ENCODE assay signal across 1 cellular context in the genomic region with DNA sequence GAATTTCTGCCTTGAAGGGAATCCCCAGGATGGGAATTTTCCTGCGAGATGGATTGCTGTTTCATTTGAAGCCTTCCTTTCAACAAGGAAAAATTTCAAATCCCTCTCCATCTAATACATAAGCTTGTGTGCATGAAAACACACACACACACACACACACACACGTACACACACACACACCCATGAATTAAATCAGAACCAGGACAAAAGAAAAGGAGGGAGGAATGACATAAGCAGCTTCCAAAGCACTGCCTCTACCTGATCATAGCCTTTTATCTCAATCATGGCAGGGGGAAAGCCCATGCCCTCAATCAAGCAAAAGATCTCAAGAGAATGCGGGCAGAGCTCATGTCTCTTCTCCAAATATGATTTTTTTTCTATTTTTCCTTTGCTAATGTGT.
TF ChIP-seq lines count a peak whose summit lies in the region.

No MANE protein-coding gene starts in this region.

TF ChIP-seq in HEK293, 187 proteins besides CTCF, POLR2A, EP300 and RAD21 (continued from another document):
- TF ChIP-seq, protein P1, sequence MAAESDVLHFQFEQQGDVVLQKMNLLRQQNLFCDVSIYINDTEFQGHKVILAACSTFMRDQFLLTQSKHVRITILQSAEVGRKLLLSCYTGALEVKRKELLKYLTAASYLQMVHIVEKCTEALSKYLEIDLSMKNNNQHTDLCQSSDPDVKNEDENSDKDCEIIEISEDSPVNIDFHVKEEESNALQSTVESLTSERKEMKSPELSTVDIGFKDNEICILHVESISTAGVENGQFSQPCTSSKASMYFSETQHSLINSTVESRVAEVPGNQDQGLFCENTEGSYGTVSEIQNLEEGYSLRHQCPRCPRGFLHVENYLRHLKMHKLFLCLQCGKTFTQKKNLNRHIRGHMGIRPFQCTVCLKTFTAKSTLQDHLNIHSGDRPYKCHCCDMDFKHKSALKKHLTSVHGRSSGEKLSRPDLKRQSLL (tag by site-specific recombination; IDR thresholded peaks at IDR 0.05), result no peak
- no peak for TF ChIP-seq ZNF114 (tag by site-specific recombination; IDR thresholded peaks at IDR 0.05)
- TF ChIP-seq, protein P2, sequence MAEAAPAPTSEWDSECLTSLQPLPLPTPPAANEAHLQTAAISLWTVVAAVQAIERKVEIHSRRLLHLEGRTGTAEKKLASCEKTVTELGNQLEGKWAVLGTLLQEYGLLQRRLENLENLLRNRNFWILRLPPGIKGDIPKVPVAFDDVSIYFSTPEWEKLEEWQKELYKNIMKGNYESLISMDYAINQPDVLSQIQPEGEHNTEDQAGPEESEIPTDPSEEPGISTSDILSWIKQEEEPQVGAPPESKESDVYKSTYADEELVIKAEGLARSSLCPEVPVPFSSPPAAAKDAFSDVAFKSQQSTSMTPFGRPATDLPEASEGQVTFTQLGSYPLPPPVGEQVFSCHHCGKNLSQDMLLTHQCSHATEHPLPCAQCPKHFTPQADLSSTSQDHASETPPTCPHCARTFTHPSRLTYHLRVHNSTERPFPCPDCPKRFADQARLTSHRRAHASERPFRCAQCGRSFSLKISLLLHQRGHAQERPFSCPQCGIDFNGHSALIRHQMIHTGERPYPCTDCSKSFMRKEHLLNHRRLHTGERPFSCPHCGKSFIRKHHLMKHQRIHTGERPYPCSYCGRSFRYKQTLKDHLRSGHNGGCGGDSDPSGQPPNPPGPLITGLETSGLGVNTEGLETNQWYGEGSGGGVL (tag by site-specific recombination; IDR thresholded peaks at IDR 0.05), result no peak
